7 cellular contexts compared by ENCODE assay signal in genomic region chrX:112839856-112840255, GRCh38. TPM values are rescaled to one million over a fixed set of nuclear protein-coding genes. Genes with fewer than 3 reads are reported as not detected.
DNase-seq lines count a peak whose midpoint lies in the region; ATAC-seq, FAIRE-seq and TF ChIP-seq lines count a peak whose summit lies in the region.

No MANE protein-coding gene starts in this region.

- 3% methylated on average over 4 of the region's 5 CpGs for WGBS in HUES64

- peaks cover 5% of the 10 kb centered on the region; the same call in 1 of the 2 replicates for H3K4me1 ChIP-seq in HUES64 (ENCODE audit: insufficient read depth, low read length)
- H3K4me1 ChIP-seq in keratinocyte (ENCODE audit: control insufficient read depth, extremely low read depth, insufficient read depth, low read length), result no peaks in the 10 kb centered on the region

- H3K36me3 Mint-ChIP-seq in activated naive CD8-positive, alpha-beta T cell treated with anti-CD3 and anti-CD28 coated beads for 36 hours, result no peaks in the 10 kb centered on the region

- no peaks in the 10 kb centered on the region for H4K20me1 ChIP-seq in keratinocyte (ENCODE audit: control insufficient read depth, extremely low read depth, insufficient read depth, low read length)

- H2AFZ ChIP-seq in keratinocyte (ENCODE audit: control insufficient read depth, low read length), result no peak overlapping the region

- TF ChIP-seq CTCF in keratinocyte (optimal IDR thresholded peaks at IDR 0.05 in 1 of 3, IDR thresholded peaks at IDR 0.05 in 1 of 3, conservative IDR thresholded peaks at IDR 0.05 in 1 of 3; ENCODE audit: extremely low read depth in 1 of 3, insufficient read depth in 2 of 3, low read length in 3 of 3), result no peak

- peak overlapping the region; percentile 72 for H3K4me2 ChIP-seq in keratinocyte (ENCODE audit: control insufficient read depth, extremely low read depth, insufficient read depth, low read depth, low read length)

- no peak overlapping the region for H3K27ac Mint-ChIP-seq in activated naive CD8-positive, alpha-beta T cell treated with anti-CD3 and anti-CD28 coated beads for 36 hours
- no peak overlapping the region for H3K27ac Mint-ChIP-seq in stimulated activated naive CD8-positive, alpha-beta T cell treated with anti-CD3 and anti-CD28 coated beads, Interleukin-15, amount 100 ng/mL, for 72 hours

- ATAC-seq in stimulated activated naive CD8-positive, alpha-beta T cell treated with anti-CD3 and anti-CD28 coated beads, Interleukin-15, amount 100 ng/mL, for 72 hours, result no peak

- peaks cover 8% of the 10 kb centered on the region for H3K4me1 Mint-ChIP-seq in activated naive CD8-positive, alpha-beta T cell treated with anti-CD3 and anti-CD28 coated beads for 36 hours
- peaks cover 17% of the 10 kb centered on the region for H3K4me1 Mint-ChIP-seq in stimulated activated naive CD8-positive, alpha-beta T cell treated with anti-CD3 and anti-CD28 coated beads, Interleukin-15, amount 100 ng/mL, for 72 hours

- H3K9me1 ChIP-seq in keratinocyte (ENCODE audit: control insufficient read depth, extremely low read depth, insufficient read depth, low read length), result no peaks in the 10 kb centered on the region

- peak overlapping the region; percentile 83 for H3K4me3 Mint-ChIP-seq in activated naive CD8-positive, alpha-beta T cell treated with anti-CD3 and anti-CD28 coated beads for 36 hours
- H3K4me3 Mint-ChIP-seq in stimulated activated naive CD8-positive, alpha-beta T cell treated with anti-CD3 and anti-CD28 coated beads, Interleukin-15, amount 100 ng/mL, for 72 hours, result peak overlapping the region; percentile 89 to 91

- H3K27me3 Mint-ChIP-seq in activated naive CD8-positive, alpha-beta T cell treated with anti-CD3 and anti-CD28 coated beads for 36 hours, result peaks cover 5% of the 10 kb centered on the region
- peaks cover 12% of the 10 kb centered on the region for H3K27me3 Mint-ChIP-seq in stimulated activated naive CD8-positive, alpha-beta T cell treated with anti-CD3 and anti-CD28 coated beads, Interleukin-15, amount 100 ng/mL, for 72 hours

- H3K9me3 Mint-ChIP-seq in activated naive CD8-positive, alpha-beta T cell treated with anti-CD3 and anti-CD28 coated beads for 36 hours, result no peaks in the 10 kb centered on the region
- H3K9me3 Mint-ChIP-seq in stimulated activated naive CD8-positive, alpha-beta T cell treated with anti-CD3 and anti-CD28 coated beads, Interleukin-15, amount 100 ng/mL, for 72 hours, result no peaks in the 10 kb centered on the region

- no peaks in the 10 kb centered on the region for H3K9me3 ChIP-seq in HUES64 (ENCODE audit: insufficient read depth, low read depth, low read length)
- no peaks in the 10 kb centered on the region for H3K9me3 ChIP-seq in keratinocyte (ENCODE audit: control insufficient read depth, low read depth, low read length)

- peak overlapping the region; percentile 96 for H3K4me3 ChIP-seq in HUES64 (ENCODE audit: low read length)
- peak overlapping the region in 2 of 3 experiments; percentile 65 to 68 for H3K4me3 ChIP-seq in keratinocyte (ENCODE audit: control insufficient read depth in 2 of 3, extremely low read depth in 1 of 3, insufficient read depth in 2 of 3, low read depth in 1 of 3, low read length in 3 of 3)

- FAIRE-seq in keratinocyte (lab: Jason Lieb, UNC), result no peak

- H3K9ac ChIP-seq in HUES64 (ENCODE audit: low read depth, low read length), result no peak overlapping the region
- no peak overlapping the region for H3K9ac ChIP-seq in keratinocyte (ENCODE audit: control insufficient read depth, extremely low read depth, insufficient read depth, low read length)

- H3K27ac ChIP-seq in HUES64 (ENCODE audit: low read depth, low read length) (no peak overlapping the region), keratinocyte (ENCODE audit: control insufficient read depth, insufficient read depth, low read length) (no peak overlapping the region)

- dilution Hi-C loops in keratinocyte (cut with MboI; ENCODE audit: extremely low pct_ligation_motif_present, low sequenced_read_pairs), result no loop called here

- H3K27me3 ChIP-seq in HUES64 (ENCODE audit: insufficient read depth, low read length) (peaks cover 25% of the 10 kb centered on the region), keratinocyte (ENCODE audit: control insufficient read depth, extremely low read depth, insufficient read depth, low read length) (peaks cover 10% of the 10 kb centered on the region)

- H3K79me2 ChIP-seq in keratinocyte (ENCODE audit: control insufficient read depth, insufficient read depth, low read length), result no peaks in the 10 kb centered on the region

- H3K36me3 ChIP-seq in HUES64 (ENCODE audit: insufficient read depth, low read length) (no peaks in the 10 kb centered on the region), keratinocyte (ENCODE audit: control insufficient read depth in 2 of 2, extremely low read depth in 1 of 2, insufficient read depth in 2 of 2, low read length in 2 of 2) (no peaks in the 10 kb centered on the region)

- no peak for DNase-seq in activated naive CD8-positive, alpha-beta T cell treated with anti-CD3 and anti-CD28 coated beads for 36 hours
- DNase-seq in keratinocyte (ENCODE audit: low read depth, low spot score), result no peak
- no peak for DNase-seq in stimulated activated naive CD8-positive, alpha-beta T cell treated with anti-CD3 and anti-CD28 coated beads, Interleukin-15, amount 100 ng/mL, for 72 hours
- DNase-seq in NCI-H510A (lab: John Stamatoyannopoulos, UW), result no peak
- DNase-seq in DMS 273 treated with DMSO at 0.1 percent for 48 hours (lab: John Stamatoyannopoulos, UW), result no peak
- DNase-seq in activated CD4-positive, alpha-beta T cell treated with anti-CD3 and anti-CD28 coated beads for 4 hours, result no peak

RNA-seq across cellular contexts. Expression of gene AMOT, which starts 0.8 kb away (rescaled TPM):
- 9.6 TPM for polyA plus RNA-seq in HUES64 (2013, experiment 1 of 2)
- 12.0 TPM for polyA plus RNA-seq in HUES64 (2013, experiment 2 of 2)
- total RNA-seq in activated naive CD8-positive, alpha-beta T cell treated with anti-CD3 and anti-CD28 coated beads for 36 hours, result 1 to 10 TPM; 2.0 to 2.3 TPM
- polyA plus RNA-seq in keratinocyte, result 0.21 to 1.4 TPM (median 0.33 TPM) in 3 replicates
- 1.1 TPM for polyA plus RNA-seq in keratinocyte (2011; ENCODE audit: low read depth)
- 0.41 and 0.47 TPM in 2 replicates for polyA plus RNA-seq in keratinocyte (2011; cell fraction: cytosol; rRNA removed)
- polyA plus RNA-seq in keratinocyte (2011; cell fraction: nucleus; rRNA removed), result 1.1 and 1.2 TPM in 2 replicates
- 0.25 and 1.4 TPM in 2 replicates for polyA plus RNA-seq in keratinocyte (2012; ENCODE audit: low replicate concordance)
- 0.79 to 2.4 TPM (median 1.1 TPM) in 3 replicates for polyA minus RNA-seq in keratinocyte
- polyA minus RNA-seq in keratinocyte (2011; cell fraction: cytosol; rRNA and poly(A)+ RNA removed), result 0.96 TPM
- 1.8 and 4.2 TPM in 2 replicates for polyA minus RNA-seq in keratinocyte (2011; cell fraction: nucleus; rRNA and poly(A)+ RNA removed)
